Comparison of ENCODE assay signal across 8 cellular contexts in genomic region chr5:111158105-111158744, GRCh38.
DNase-seq lines count a peak whose midpoint lies in the region; ATAC-seq and TF ChIP-seq lines count a peak whose summit lies in the region.

No MANE protein-coding gene starts in this region.

- no peaks in the 10 kb centered on the region for H4K20me1 ChIP-seq in OCI-LY3 (ENCODE audit: insufficient read depth, low read length)

- peak; percentile 100 for TF ChIP-seq CTCF in BE2C (IDR thresholded peaks at IDR 0.05; ENCODE audit: low read depth, low read length)
- TF ChIP-seq CTCF in OCI-LY3 (IDR thresholded peaks at IDR 0.05; ENCODE audit: low read depth, low read length), result peak; percentile 92
- TF ChIP-seq CTCF in esophagus squamous epithelium (IDR thresholded peaks at IDR 0.05), result peak; percentile 90 to 99 (median 97)
- TF ChIP-seq CTCF in neural crest cell (conservative IDR thresholded peaks at IDR 0.05), result peak; percentile 99

- H3K9ac ChIP-seq in OCI-LY3 (ENCODE audit: low read length), result no peak overlapping the region

- H3K4me3 ChIP-seq in BE2C (ENCODE audit: low read depth, low read length), result no peak overlapping the region
- H3K4me3 ChIP-seq in OCI-LY3 (ENCODE audit: low read length), result peak overlapping the region; percentile 53
- no peak overlapping the region for H3K4me3 ChIP-seq in esophagus squamous epithelium

- H3K36me3 ChIP-seq in BE2C (no peaks in the 10 kb centered on the region), OCI-LY3 (replicated peaks; ENCODE audit: low read depth, low read length) (no peaks in the 10 kb centered on the region), esophagus squamous epithelium (no peaks in the 10 kb centered on the region)

- DNase-seq in BE2C, result peak; percentile 84
- DNase-seq in HPDE6-E6E7 (ENCODE audit: extremely low spot score), result peak; percentile 32
- DNase-seq in activated T-cell treated with anti-CD3 and anti-CD28 coated beads for 4 hours, result peak; percentile 89
- no peak for DNase-seq in esophagus squamous epithelium (lab: John Stamatoyannopoulos, UW)
- peak; percentile 86 for DNase-seq in neural crest cell (ENCODE audit: low read depth, low spot score)
- peak; percentile 65 for DNase-seq in stromal cell of bone marrow (ENCODE audit: low read depth)

- no peak for TF ChIP-seq POLR2A in esophagus squamous epithelium (IDR thresholded peaks at IDR 0.05)

- H3K4me1 ChIP-seq in BE2C (peaks cover 18% of the 10 kb centered on the region), OCI-LY3 (ENCODE audit: low read length) (peaks cover 28% of the 10 kb centered on the region), esophagus squamous epithelium (no peaks in the 10 kb centered on the region)

- H3K27me3 Mint-ChIP-seq in neural crest cell (ENCODE audit: low read depth), result peaks cover 16% of the 10 kb centered on the region

- WGBS in esophagus squamous epithelium, 2 donors, result 12 to 14% methylated on average over 9 of the region's 9 CpGs

- H3K9me3 Mint-ChIP-seq in neural crest cell, result no peaks in the 10 kb centered on the region

- H3K27ac ChIP-seq in OCI-LY3 (ENCODE audit: low read length) (no peak overlapping the region), esophagus squamous epithelium (no peak overlapping the region)

- H3K4me1 Mint-ChIP-seq in neural crest cell, result no peaks in the 10 kb centered on the region

- intact Hi-C loops in esophagus squamous epithelium (cut with DNase I), result loop anchor here (5.0 to 10.0 kb wide), 2 partner anchors 119 to 987 kb away; no protein-coding TSS in a partner anchor

- H3K4me3 Mint-ChIP-seq in neural crest cell, result no peak overlapping the region

- H2AFZ ChIP-seq in OCI-LY3 (ENCODE audit: low read depth, low read length), result peak overlapping the region; percentile 67; the same call in 1 of the 2 replicates

- H3K4me2 ChIP-seq in OCI-LY3 (ENCODE audit: low read length), result peak overlapping the region; percentile 78

- no peaks in the 10 kb centered on the region for H3K27me3 ChIP-seq in BE2C
- H3K27me3 ChIP-seq in OCI-LY3 (ENCODE audit: low read depth, low read length), result no peaks in the 10 kb centered on the region
- H3K27me3 ChIP-seq in esophagus squamous epithelium, result no peaks in the 10 kb centered on the region

- H3K9me3 ChIP-seq in BE2C (no peaks in the 10 kb centered on the region), OCI-LY3 (ENCODE audit: insufficient read depth, low read length) (no peaks in the 10 kb centered on the region), esophagus squamous epithelium (no peaks in the 10 kb centered on the region)

- ATAC-seq in GM19035 (IDR thresholded peaks at IDR 0.05; ENCODE audit: unreplicated experiment), result peak; percentile 85

- no peaks in the 10 kb centered on the region for H3K79me2 ChIP-seq in OCI-LY3 (ENCODE audit: low read length)

- no peak overlapping the region for H3K27ac Mint-ChIP-seq in neural crest cell (ENCODE audit: unreplicated experiment)

- no peaks in the 10 kb centered on the region for H3K36me3 Mint-ChIP-seq in neural crest cell (ENCODE audit: low read depth)
